13 cellular contexts compared by ENCODE assay signal in the genomic region with DNA sequence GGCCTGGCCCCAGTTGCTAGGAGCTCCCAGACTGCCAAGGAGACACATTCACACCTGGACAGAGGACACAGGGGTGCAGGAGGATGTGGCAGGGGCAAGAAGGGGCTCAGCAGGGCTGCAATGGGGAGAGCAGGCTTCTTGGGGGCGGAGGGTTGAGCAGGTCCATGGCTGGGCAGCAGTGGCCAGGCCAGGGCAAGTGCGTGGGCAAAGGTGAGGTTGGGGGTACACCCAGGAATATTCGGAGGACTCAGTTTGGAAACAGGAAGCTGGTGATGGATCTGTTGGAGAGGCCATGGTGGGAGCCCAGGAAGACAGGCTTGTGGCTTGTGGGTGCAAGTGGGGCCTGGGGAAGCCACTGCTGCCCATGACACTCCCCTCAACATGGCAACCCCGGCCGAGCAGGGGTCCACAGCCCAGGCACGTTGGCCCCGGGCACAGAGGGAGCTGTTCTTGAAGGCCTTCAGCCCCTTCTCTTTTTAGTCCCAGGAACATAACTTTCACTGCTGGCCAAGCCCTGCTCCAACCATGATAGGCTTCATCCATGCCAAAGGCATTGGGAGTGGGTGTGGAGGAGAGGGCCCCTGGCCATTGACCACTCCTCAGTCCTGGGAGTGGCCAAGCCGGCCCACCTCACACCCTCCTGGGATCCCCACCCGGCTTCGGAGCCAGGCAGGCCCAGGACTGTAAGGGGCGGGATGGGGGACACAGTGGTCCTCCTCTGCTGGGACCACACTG. TPM values are rescaled to one million over a fixed set of nuclear protein-coding genes. Genes with fewer than 3 reads are reported as not detected.
A peak's percentile ranks its signal among the peaks of the same experiment; 100 is the strongest.
DNase-seq lines count a peak whose midpoint lies in the region; ATAC-seq and TF ChIP-seq lines count a peak whose summit lies in the region.
"Had no signal": no experiment of that assay in that cellular context is flagged by ENCODE, and none has a peak within 500 bp of the region (broad histone marks: within the 10 kb centered on the region; RNA-seq: fewer than 3 reads in every experiment).

No MANE protein-coding gene starts in this region.

- H3K4me3 ChIP-seq in SK-N-SH (ENCODE audit: low read depth in 2 of 2, low read length in 1 of 2): no peak overlapping the region
- no peak overlapping the region for H3K4me3 ChIP-seq in esophagus muscularis mucosa
- no peak overlapping the region for H3K4me3 ChIP-seq in sigmoid colon
- H3K4me3 ChIP-seq: gastroesophageal sphincter had no signal

- H3K4me3 Mint-ChIP-seq in IgD-negative memory B cell: peak overlapping the region in 2 of 4 donors; percentile 58 to 73

- no peak for TF ChIP-seq CTCF in SK-N-SH (IDR thresholded peaks at IDR 0.05)
- TF ChIP-seq CTCF in esophagus muscularis mucosa (IDR thresholded peaks at IDR 0.05): no peak
- TF ChIP-seq CTCF in sigmoid colon (IDR thresholded peaks at IDR 0.05): no peak

- H2AFZ ChIP-seq in SK-N-SH (ENCODE audit: low read depth): no peak overlapping the region

- H3K4me2 ChIP-seq in SK-N-SH: no peak overlapping the region

- no peaks in the 10 kb centered on the region for H4K20me1 ChIP-seq in SK-N-SH (ENCODE audit: insufficient read depth)

- H3K27ac ChIP-seq in SK-N-SH (ENCODE audit: low read depth in 2 of 2, low read length in 1 of 2): no peak overlapping the region
- no peak overlapping the region for H3K27ac ChIP-seq in esophagus muscularis mucosa (replicated peaks in 1 of 4)
- no peak overlapping the region for H3K27ac ChIP-seq in sigmoid colon
- H3K27ac ChIP-seq: 22Rv1, gastroesophageal sphincter had no signal

- 100% methylated on average over 6 of the region's 11 CpGs for WGBS in SK-N-SH (ENCODE audit: low lambda C conversion rate)
- 98% methylated on average over 9 of the region's 11 CpGs for WGBS in esophagus muscularis mucosa
- WGBS in sigmoid colon, 2 donors: 94 to 95% methylated on average over 11 of the region's 11 CpGs

- H3K9me3 Mint-ChIP-seq in IgD-negative memory B cell: peaks cover 0 to 5% (median 0%) of the 10 kb centered on the region in 3 donors

- TF ChIP-seq EP300 in SK-N-SH (IDR thresholded peaks at IDR 0.05; ENCODE audit: borderline replicate concordance in 1 of 2, low read depth in 1 of 2, low read length in 1 of 2) (no peak), esophagus muscularis mucosa (IDR thresholded peaks at IDR 0.05) (no peak), sigmoid colon (IDR thresholded peaks at IDR 0.05) (no peak)

- ATAC-seq in SK-N-SH treated with all-trans-retinoic acid at 6 μM for 48 hours: no peak
- ATAC-seq in GM21528 (IDR thresholded peaks at IDR 0.05; ENCODE audit: low FRiP score, unreplicated experiment): no peak
- no peak for ATAC-seq in GM18909 (IDR thresholded peaks at IDR 0.05; ENCODE audit: poor library complexity, unreplicated experiment)
- ATAC-seq: gastroesophageal sphincter had no signal

- peaks cover 16% of the 10 kb centered on the region for H3F3A ChIP-seq in SK-N-SH (replicated peaks; ENCODE audit: insufficient read depth)

- H3K36me3 ChIP-seq in SK-N-SH (replicated peaks in 1 of 2; ENCODE audit: control insufficient read depth in 1 of 2, insufficient read depth in 2 of 2, low read length in 1 of 2) (peaks cover 0 to 12% of the 10 kb centered on the region in 2 experiments), esophagus muscularis mucosa (peaks cover 0 to 42% (median 17%) of the 10 kb centered on the region in 4 donors), sigmoid colon (peaks cover 0 to 18% (median 2%) of the 10 kb centered on the region in 4 donors)

- no peak overlapping the region for H3K9ac ChIP-seq in SK-N-SH

- no peak for TF ChIP-seq RAD21 in SK-N-SH (IDR thresholded peaks at IDR 0.05; ENCODE audit: low read length)

- no peaks in the 10 kb centered on the region for H3K79me2 ChIP-seq in SK-N-SH (ENCODE audit: insufficient read depth)

- CTCF ChIA-PET in SK-N-SH (lab: Yijun Ruan, JAX): interaction anchor here (0.6 to 4.2 kb wide), 4 partner anchors 13 to 686 kb away, joined by 3 to 46 read pairs (median 3); no protein-coding TSS in a partner anchor

- peaks cover 4 to 13% (median 11%) of the 10 kb centered on the region in 3 donors for H3K4me1 Mint-ChIP-seq in IgD-negative memory B cell

- intact Hi-C loops in esophagus muscularis mucosa (cut with DNase I): no loop called here
- intact Hi-C loops in sigmoid colon (cut with DNase I): no loop called here

- H3K27ac Mint-ChIP-seq in IgD-negative memory B cell: peak overlapping the region; percentile 23 to 85 (median 23)

- peaks cover 4% of the 10 kb centered on the region for H3K36me3 Mint-ChIP-seq in IgD-negative memory B cell

- H3K27me3 Mint-ChIP-seq in IgD-negative memory B cell: no peaks in the 10 kb centered on the region

- H3K9me3 ChIP-seq in SK-N-SH (no peaks in the 10 kb centered on the region), esophagus muscularis mucosa (no peaks in the 10 kb centered on the region), sigmoid colon (no peaks in the 10 kb centered on the region)
- H3K9me3 ChIP-seq: gastroesophageal sphincter had no signal

- no peaks in the 10 kb centered on the region for H3K9me2 ChIP-seq in SK-N-SH

- H3K27me3 ChIP-seq in SK-N-SH (ENCODE audit: insufficient read depth) (no peaks in the 10 kb centered on the region), esophagus muscularis mucosa (no peaks in the 10 kb centered on the region), sigmoid colon (no peaks in the 10 kb centered on the region)
- H3K27me3 ChIP-seq: gastroesophageal sphincter had no signal

- POLR2A ChIA-PET in SK-N-SH (lab: Yijun Ruan, JAX): no interaction called here

- TF ChIP-seq POLR2A in esophagus muscularis mucosa (IDR thresholded peaks at IDR 0.05; ENCODE audit: low read depth): no peak
- no peak for TF ChIP-seq POLR2A in sigmoid colon (IDR thresholded peaks at IDR 0.05)

- DNase-seq in SK-N-SH (peak; percentile 13), esophagus muscularis mucosa (ENCODE audit: extremely low spot score) (peak; percentile 83), sigmoid colon (peak; percentile 55), RPMI8226 (no peak)
- DNase-seq: NCI-H1436, T-helper 9 cell had no signal

- no peaks in the 10 kb centered on the region; a peak in 1 of 4 replicates for H3K4me1 ChIP-seq in SK-N-SH (ENCODE audit: control insufficient read depth in 1 of 2, insufficient read depth in 2 of 2, low read depth in 1 of 2, low read length in 1 of 2)
- H3K4me1 ChIP-seq in esophagus muscularis mucosa: peaks cover 0 to 13% (median 0%) of the 10 kb centered on the region in 4 donors
- peaks cover 0 to 7% (median 2%) of the 10 kb centered on the region in 4 donors for H3K4me1 ChIP-seq in sigmoid colon
- H3K4me1 ChIP-seq: gastroesophageal sphincter had no signal

TF ChIP-seq in SK-N-SH, 30 proteins besides CTCF, POLR2A, EP300 and RAD21:
- TF ChIP-seq GABPA (IDR thresholded peaks at IDR 0.05; ENCODE audit: low read depth) (no peak), MXI1 (IDR thresholded peaks at IDR 0.05; ENCODE audit: low read depth, low read length) (no peak)
- TF ChIP-seq, protein P1, sequence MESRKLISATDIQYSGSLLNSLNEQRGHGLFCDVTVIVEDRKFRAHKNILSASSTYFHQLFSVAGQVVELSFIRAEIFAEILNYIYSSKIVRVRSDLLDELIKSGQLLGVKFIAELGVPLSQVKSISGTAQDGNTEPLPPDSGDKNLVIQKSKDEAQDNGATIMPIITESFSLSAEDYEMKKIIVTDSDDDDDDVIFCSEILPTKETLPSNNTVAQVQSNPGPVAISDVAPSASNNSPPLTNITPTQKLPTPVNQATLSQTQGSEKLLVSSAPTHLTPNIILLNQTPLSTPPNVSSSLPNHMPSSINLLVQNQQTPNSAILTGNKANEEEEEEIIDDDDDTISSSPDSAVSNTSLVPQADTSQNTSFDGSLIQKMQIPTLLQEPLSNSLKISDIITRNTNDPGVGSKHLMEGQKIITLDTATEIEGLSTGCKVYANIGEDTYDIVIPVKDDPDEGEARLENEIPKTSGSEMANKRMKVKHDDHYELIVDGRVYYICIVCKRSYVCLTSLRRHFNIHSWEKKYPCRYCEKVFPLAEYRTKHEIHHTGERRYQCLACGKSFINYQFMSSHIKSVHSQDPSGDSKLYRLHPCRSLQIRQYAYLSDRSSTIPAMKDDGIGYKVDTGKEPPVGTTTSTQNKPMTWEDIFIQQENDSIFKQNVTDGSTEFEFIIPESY (IDR thresholded peaks at IDR 0.05; ENCODE audit: borderline replicate concordance, low read depth): no peak

TF ChIP-seq in SK-N-SH treated with all-trans-retinoic acid at 6 μM for 48 hours, 23 proteins besides CTCF, POLR2A, EP300 and RAD21 (continues in another document):
- no peak for TF ChIP-seq PPARA (CRISPR knock-in tag; IDR thresholded peaks at IDR 0.05; ENCODE audit: borderline replicate concordance)
- TF ChIP-seq CSDC2 (CRISPR knock-in tag; IDR thresholded peaks at IDR 0.05): no peak
- TF ChIP-seq ZC3H10 (CRISPR knock-in tag; IDR thresholded peaks at IDR 0.05): no peak
- TF ChIP-seq, protein P2, sequence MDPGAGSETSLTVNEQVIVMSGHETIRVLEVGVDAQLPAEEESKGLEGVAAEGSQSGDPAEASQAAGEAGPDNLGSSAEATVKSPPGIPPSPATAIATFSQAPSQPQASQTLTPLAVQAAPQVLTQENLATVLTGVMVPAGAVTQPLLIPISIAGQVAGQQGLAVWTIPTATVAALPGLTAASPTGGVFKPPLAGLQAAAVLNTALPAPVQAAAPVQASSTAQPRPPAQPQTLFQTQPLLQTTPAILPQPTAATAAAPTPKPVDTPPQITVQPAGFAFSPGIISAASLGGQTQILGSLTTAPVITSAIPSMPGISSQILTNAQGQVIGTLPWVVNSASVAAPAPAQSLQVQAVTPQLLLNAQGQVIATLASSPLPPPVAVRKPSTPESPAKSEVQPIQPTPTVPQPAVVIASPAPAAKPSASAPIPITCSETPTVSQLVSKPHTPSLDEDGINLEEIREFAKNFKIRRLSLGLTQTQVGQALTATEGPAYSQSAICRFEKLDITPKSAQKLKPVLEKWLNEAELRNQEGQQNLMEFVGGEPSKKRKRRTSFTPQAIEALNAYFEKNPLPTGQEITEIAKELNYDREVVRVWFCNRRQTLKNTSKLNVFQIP (CRISPR knock-in tag; IDR thresholded peaks at IDR 0.05; ENCODE audit: borderline replicate concordance, low read depth): no peak
- TF ChIP-seq OSR1 (CRISPR knock-in tag; IDR thresholded peaks at IDR 0.05): no peak
- TF ChIP-seq ISL1 (CRISPR knock-in tag; IDR thresholded peaks at IDR 0.05): no peak

RNA-seq across cellular contexts. Expression of a gene that starts 33.3 kb away (rescaled TPM):
- polyA plus RNA-seq in SK-N-SH (2012; rRNA removed) (409 and 600 TPM in 2 replicates), IgD-negative memory B cell (471 TPM), sigmoid colon (100 to 1,000 TPM; 147 to 402 (median 255) TPM)
- 514 and 573 TPM in 2 replicates for polyA plus RNA-seq in SK-N-SH (2012; cell fraction: cytosol; rRNA removed)
- 155 and 239 TPM in 2 replicates for polyA plus RNA-seq in SK-N-SH (2012; cell fraction: nucleus; rRNA removed)
- total RNA-seq in esophagus muscularis mucosa (100 to 1,000 TPM in 3 of 4 donors, 10 to 100 TPM in 1; 92.2 to 165 (median 131) TPM), sigmoid colon (100 to 1,000 TPM; 129 to 220 (median 157) TPM)

RNA-seq across cellular contexts. Expression of a gene that starts 42.7 kb away (rescaled TPM):
- polyA plus RNA-seq in SK-N-SH (2012; rRNA removed) (0.69 and 1.1 TPM in 2 replicates), IgD-negative memory B cell (37.3 TPM), sigmoid colon (10 to 100 TPM in 1 of 3 donors, 1 to 10 TPM in 2; 2.1 to 10.4 (median 6.6) TPM)
- polyA plus RNA-seq in SK-N-SH (2012; cell fraction: cytosol; rRNA removed): 0.40 and 0.66 TPM in 2 replicates
- 2.7 and 3.4 TPM in 2 replicates for polyA plus RNA-seq in SK-N-SH (2012; cell fraction: nucleus; rRNA removed)
- total RNA-seq in esophagus muscularis mucosa (10 to 100 TPM in 1 of 4 donors, 1 to 10 TPM in 3; 7.7 to 11.8 (median 8.1) TPM), sigmoid colon (10 to 100 TPM in 1 of 4 donors, 1 to 10 TPM in 3; 4.6 to 14.3 (median 7.7) TPM)
- total RNA-seq: renal cortical epithelial cell had no signal
